In genomic region chr14:31902002-31902401, GRCh38 we compare ENCODE assay signal across 2 cellular contexts.
TF ChIP-seq lines count a peak whose summit lies in the region.

No MANE protein-coding gene starts in this region.

TF ChIP-seq in K562, 482 proteins besides CTCF, POLR2A, EP300 and RAD21 (continued from another document):
- TF ChIP-seq ZFX (CRISPR knock-in tag; IDR thresholded peaks at IDR 0.05) = no peak
- TF ChIP-seq TEAD4 (IDR thresholded peaks at IDR 0.05; ENCODE audit: low read length) = peak; percentile 34; the same call in 1 of the 2 replicates
- TF ChIP-seq TEAD4 (CRISPR knock-in tag; IDR thresholded peaks at IDR 0.05; ENCODE audit: borderline replicate concordance) = no peak
- TF ChIP-seq, protein P1, sequence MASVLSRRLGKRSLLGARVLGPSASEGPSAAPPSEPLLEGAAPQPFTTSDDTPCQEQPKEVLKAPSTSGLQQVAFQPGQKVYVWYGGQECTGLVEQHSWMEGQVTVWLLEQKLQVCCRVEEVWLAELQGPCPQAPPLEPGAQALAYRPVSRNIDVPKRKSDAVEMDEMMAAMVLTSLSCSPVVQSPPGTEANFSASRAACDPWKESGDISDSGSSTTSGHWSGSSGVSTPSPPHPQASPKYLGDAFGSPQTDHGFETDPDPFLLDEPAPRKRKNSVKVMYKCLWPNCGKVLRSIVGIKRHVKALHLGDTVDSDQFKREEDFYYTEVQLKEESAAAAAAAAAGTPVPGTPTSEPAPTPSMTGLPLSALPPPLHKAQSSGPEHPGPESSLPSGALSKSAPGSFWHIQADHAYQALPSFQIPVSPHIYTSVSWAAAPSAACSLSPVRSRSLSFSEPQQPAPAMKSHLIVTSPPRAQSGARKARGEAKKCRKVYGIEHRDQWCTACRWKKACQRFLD (CRISPR knock-in tag; IDR thresholded peaks at IDR 0.05) = no peak
- TF ChIP-seq C11orf30 (IDR thresholded peaks at IDR 0.05; ENCODE audit: low read depth) = peak; percentile 25; the same call in 1 of the 2 replicates
- TF ChIP-seq MTA2 (IDR thresholded peaks at IDR 0.05; ENCODE audit: low read depth) = peak; percentile 31; the same call in 1 of the 2 replicates
- peak; percentile 52; the same call in 1 of the 2 replicates for TF ChIP-seq CBFA2T3 (IDR thresholded peaks at IDR 0.05)
- TF ChIP-seq DPF2 (IDR thresholded peaks at IDR 0.05) = peak; percentile 91
- TF ChIP-seq ZHX1 (conservative IDR thresholded peaks at IDR 0.05; ENCODE audit: low read length) = no peak
- TF ChIP-seq PTRF (tag; IDR thresholded peaks at IDR 0.05) = no peak
- peak; percentile 67 for TF ChIP-seq CTBP1 (IDR thresholded peaks at IDR 0.05; ENCODE audit: borderline replicate concordance)
- TF ChIP-seq, protein P2, sequence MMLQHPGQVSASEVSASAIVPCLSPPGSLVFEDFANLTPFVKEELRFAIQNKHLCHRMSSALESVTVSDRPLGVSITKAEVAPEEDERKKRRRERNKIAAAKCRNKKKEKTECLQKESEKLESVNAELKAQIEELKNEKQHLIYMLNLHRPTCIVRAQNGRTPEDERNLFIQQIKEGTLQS (IDR thresholded peaks at IDR 0.05) = peak; percentile 90
- TF ChIP-seq, protein P2 (CRISPR knock-in tag; conservative IDR thresholded peaks at IDR 0.05) = no peak
- TF ChIP-seq NFATC3 (IDR thresholded peaks at IDR 0.05) = peak; percentile 90
- TF ChIP-seq NCOR1 (IDR thresholded peaks at IDR 0.05) = 0 out of 2 replicates have a peak, but pooled peaks have one; percentile 9
- no peak for TF ChIP-seq RBM17 (IDR thresholded peaks at IDR 0.05; ENCODE audit: borderline replicate concordance, low read depth, low read length)
TF ChIP-seq in K562: peak in this region for 25.

TF ChIP-seq in HepG2, 621 proteins besides CTCF, POLR2A, EP300 and RAD21 (continued from another document):
- peak; percentile 62 for TF ChIP-seq ZNF644 (CRISPR knock-in tag; IDR thresholded peaks at IDR 0.05; ENCODE audit: low read depth)
- TF ChIP-seq YEATS2 (CRISPR knock-in tag; IDR thresholded peaks at IDR 0.05; ENCODE audit: borderline replicate concordance) = no peak
- no peak for TF ChIP-seq DRAP1 (CRISPR knock-in tag; IDR thresholded peaks at IDR 0.05)
- TF ChIP-seq JUND (CRISPR knock-in tag; IDR thresholded peaks at IDR 0.05) = 0 out of 2 replicates have a peak, but pooled peaks have one; percentile 31
- TF ChIP-seq KAT8 (CRISPR knock-in tag; IDR thresholded peaks at IDR 0.05) = 0 out of 2 replicates have a peak, but pooled peaks have one; percentile 33
- TF ChIP-seq SP1 (IDR thresholded peaks at IDR 0.05) = no peak
- TF ChIP-seq SP1 (CRISPR knock-in tag; IDR thresholded peaks at IDR 0.05) = no peak
- TF ChIP-seq ZNF432 (CRISPR knock-in tag; IDR thresholded peaks at IDR 0.05; ENCODE audit: borderline replicate concordance) = no peak
- no peak for TF ChIP-seq MED8 (CRISPR knock-in tag; IDR thresholded peaks at IDR 0.05; ENCODE audit: insufficient replicate concordance)
- TF ChIP-seq NFYB (CRISPR knock-in tag; IDR thresholded peaks at IDR 0.05) = peak; percentile 33; the same call in 1 of the 2 replicates
- TF ChIP-seq ZNF646 (CRISPR knock-in tag; IDR thresholded peaks at IDR 0.05) = no peak
- no peak for TF ChIP-seq ATF7-NPFF (CRISPR knock-in tag; IDR thresholded peaks at IDR 0.05; ENCODE audit: low read depth)
- TF ChIP-seq, protein P2 (CRISPR knock-in tag; IDR thresholded peaks at IDR 0.05) = 0 out of 2 replicates have a peak, but pooled peaks have one; percentile 32
- 0 out of 2 replicates have a peak, but pooled peaks have one; percentile 14 for TF ChIP-seq SAP130 (CRISPR knock-in tag; IDR thresholded peaks at IDR 0.05; ENCODE audit: low read depth)
- TF ChIP-seq HOMEZ (CRISPR knock-in tag; IDR thresholded peaks at IDR 0.05; ENCODE audit: low read depth) = peak; percentile 86
- no peak for TF ChIP-seq BCLAF1 (IDR thresholded peaks at IDR 0.05)
- TF ChIP-seq, protein P3, sequence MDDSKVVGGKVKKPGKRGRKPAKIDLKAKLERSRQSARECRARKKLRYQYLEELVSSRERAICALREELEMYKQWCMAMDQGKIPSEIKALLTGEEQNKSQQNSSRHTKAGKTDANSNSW (CRISPR knock-in tag; IDR thresholded peaks at IDR 0.05; ENCODE audit: borderline replicate concordance) = no peak
- peak; percentile 97 for TF ChIP-seq FOSL2 (CRISPR knock-in tag; IDR thresholded peaks at IDR 0.05)
- peak; percentile 49; the same call in 1 of the 2 replicates for TF ChIP-seq FOSL1 (CRISPR knock-in tag; IDR thresholded peaks at IDR 0.05; ENCODE audit: borderline replicate concordance)
- no peak for TF ChIP-seq JDP2 (CRISPR knock-in tag; IDR thresholded peaks at IDR 0.05; ENCODE audit: borderline replicate concordance)
- TF ChIP-seq ZNF788 (CRISPR knock-in tag; IDR thresholded peaks at IDR 0.05; ENCODE audit: borderline replicate concordance) = no peak
- no peak for TF ChIP-seq POLR2AphosphoS5 (IDR thresholded peaks at IDR 0.05; ENCODE audit: low read depth, low read length)
- TF ChIP-seq GATAD1 (CRISPR knock-in tag; IDR thresholded peaks at IDR 0.05) = no peak
- TF ChIP-seq, protein P4, sequence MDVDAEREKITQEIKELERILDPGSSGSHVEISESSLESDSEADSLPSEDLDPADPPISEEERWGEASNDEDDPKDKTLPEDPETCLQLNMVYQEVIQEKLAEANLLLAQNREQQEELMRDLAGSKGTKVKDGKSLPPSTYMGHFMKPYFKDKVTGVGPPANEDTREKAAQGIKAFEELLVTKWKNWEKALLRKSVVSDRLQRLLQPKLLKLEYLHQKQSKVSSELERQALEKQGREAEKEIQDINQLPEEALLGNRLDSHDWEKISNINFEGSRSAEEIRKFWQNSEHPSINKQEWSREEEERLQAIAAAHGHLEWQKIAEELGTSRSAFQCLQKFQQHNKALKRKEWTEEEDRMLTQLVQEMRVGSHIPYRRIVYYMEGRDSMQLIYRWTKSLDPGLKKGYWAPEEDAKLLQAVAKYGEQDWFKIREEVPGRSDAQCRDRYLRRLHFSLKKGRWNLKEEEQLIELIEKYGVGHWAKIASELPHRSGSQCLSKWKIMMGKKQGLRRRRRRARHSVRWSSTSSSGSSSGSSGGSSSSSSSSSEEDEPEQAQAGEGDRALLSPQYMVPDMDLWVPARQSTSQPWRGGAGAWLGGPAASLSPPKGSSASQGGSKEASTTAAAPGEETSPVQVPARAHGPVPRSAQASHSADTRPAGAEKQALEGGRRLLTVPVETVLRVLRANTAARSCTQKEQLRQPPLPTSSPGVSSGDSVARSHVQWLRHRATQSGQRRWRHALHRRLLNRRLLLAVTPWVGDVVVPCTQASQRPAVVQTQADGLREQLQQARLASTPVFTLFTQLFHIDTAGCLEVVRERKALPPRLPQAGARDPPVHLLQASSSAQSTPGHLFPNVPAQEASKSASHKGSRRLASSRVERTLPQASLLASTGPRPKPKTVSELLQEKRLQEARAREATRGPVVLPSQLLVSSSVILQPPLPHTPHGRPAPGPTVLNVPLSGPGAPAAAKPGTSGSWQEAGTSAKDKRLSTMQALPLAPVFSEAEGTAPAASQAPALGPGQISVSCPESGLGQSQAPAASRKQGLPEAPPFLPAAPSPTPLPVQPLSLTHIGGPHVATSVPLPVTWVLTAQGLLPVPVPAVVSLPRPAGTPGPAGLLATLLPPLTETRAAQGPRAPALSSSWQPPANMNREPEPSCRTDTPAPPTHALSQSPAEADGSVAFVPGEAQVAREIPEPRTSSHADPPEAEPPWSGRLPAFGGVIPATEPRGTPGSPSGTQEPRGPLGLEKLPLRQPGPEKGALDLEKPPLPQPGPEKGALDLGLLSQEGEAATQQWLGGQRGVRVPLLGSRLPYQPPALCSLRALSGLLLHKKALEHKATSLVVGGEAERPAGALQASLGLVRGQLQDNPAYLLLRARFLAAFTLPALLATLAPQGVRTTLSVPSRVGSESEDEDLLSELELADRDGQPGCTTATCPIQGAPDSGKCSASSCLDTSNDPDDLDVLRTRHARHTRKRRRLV (CRISPR knock-in tag; IDR thresholded peaks at IDR 0.05) = no peak
